Comparison of ENCODE assay signal across 10 cellular contexts in genomic region chr6:34239893-34240292, GRCh38. TPM values are rescaled to one million over a fixed set of nuclear protein-coding genes. Genes with fewer than 3 reads are reported as not detected.
A peak's percentile ranks its signal among the peaks of the same experiment; 100 is the strongest.
DNase-seq lines count a peak whose midpoint lies in the region; ATAC-seq and TF ChIP-seq lines count a peak whose summit lies in the region.
"Had no signal": no experiment of that assay in that cellular context is flagged by ENCODE, and none has a peak within 500 bp of the region (broad histone marks: within the 10 kb centered on the region; RNA-seq: fewer than 3 reads in every experiment).

No MANE protein-coding gene starts in this region.

- H3K9me3 ChIP-seq in DND-41 (ENCODE audit: insufficient read depth, low read length, severe bottlenecking) (no peaks in the 10 kb centered on the region), HUES48 (ENCODE audit: control insufficient read depth, insufficient read depth, low read length) (no peaks in the 10 kb centered on the region), muscle layer of duodenum (ENCODE audit: control insufficient read depth in 1 of 2, low read length in 2 of 2) (no peaks in the 10 kb centered on the region)

- H3K9ac ChIP-seq in DND-41 (ENCODE audit: low read depth, low read length) (peak overlapping the region; percentile 100; the same call in 1 of the 2 replicates), HUES48 (ENCODE audit: low read depth, low read length) (peak overlapping the region; percentile 94; the same call in 1 of the 2 replicates)

- peak overlapping the region; percentile 81 for H3K4me2 ChIP-seq in DND-41 (ENCODE audit: insufficient read depth, low read length)

- peaks cover 54% of the 10 kb centered on the region for H3K36me3 Mint-ChIP-seq in activated naive CD8-positive, alpha-beta T cell treated with anti-CD3 and anti-CD28 coated beads, Interleukin-2, amount 50 U/mL, for 24 hours (ENCODE audit: low read depth)

- peak overlapping the region; percentile 97 for H3K27ac Mint-ChIP-seq in activated naive CD8-positive, alpha-beta T cell treated with anti-CD3 and anti-CD28 coated beads, Interleukin-2, amount 50 U/mL, for 24 hours

- DNase-seq in DND-41 = no peak
- DNase-seq in activated naive CD8-positive, alpha-beta T cell treated with anti-CD3 and anti-CD28 coated beads, Interleukin-2, amount 50 U/mL, for 24 hours = no peak
- DNase-seq in DMS 273 (lab: John Stamatoyannopoulos, UW; ENCODE audit: unreplicated experiment) = no peak
- no peak for DNase-seq in NCI-H1694 (lab: John Stamatoyannopoulos, UW)
- DNase-seq in SK-N-DZ (ENCODE audit: low spot score) = no peak
- DNase-seq: NCI-H187 treated with DMSO at 0.1 percent for 48 hours, substantia nigra had no signal

- H3K27ac ChIP-seq in DND-41 (ENCODE audit: low read length) = peak overlapping the region; percentile 22
- peak overlapping the region; percentile 95 for H3K27ac ChIP-seq in HUES48 (ENCODE audit: low read depth, low read length)
- peak overlapping the region; percentile 19 for H3K27ac ChIP-seq in muscle layer of duodenum (ENCODE audit: low read length)

- H3K27me3 ChIP-seq in DND-41 (ENCODE audit: insufficient read depth, low read length, poor library complexity) (no peaks in the 10 kb centered on the region), HUES48 (ENCODE audit: control insufficient read depth, insufficient read depth, low read length) (no peaks in the 10 kb centered on the region), muscle layer of duodenum (ENCODE audit: low read depth, low read length) (no peaks in the 10 kb centered on the region)

- peak overlapping the region in 1 of 2 experiments; percentile 1; a peak in 1 of 4 replicates for H3K4me3 ChIP-seq in DND-41 (ENCODE audit: low read depth in 1 of 2, low read length in 2 of 2)
- peak overlapping the region; percentile 87 for H3K4me3 ChIP-seq in HUES48 (ENCODE audit: low read depth, low read length)
- H3K4me3 ChIP-seq in muscle layer of duodenum (ENCODE audit: low read depth in 1 of 2, low read length in 2 of 2) = no peak overlapping the region

- H4K20me1 ChIP-seq in DND-41 (ENCODE audit: insufficient read depth, low read length) = peaks cover 54% of the 10 kb centered on the region

- peak overlapping the region; percentile 92 for H3K4me3 Mint-ChIP-seq in activated naive CD8-positive, alpha-beta T cell treated with anti-CD3 and anti-CD28 coated beads, Interleukin-2, amount 50 U/mL, for 24 hours

- H2AFZ ChIP-seq in DND-41 (ENCODE audit: low read depth, low read length) = no peak overlapping the region

- H3K4me1 ChIP-seq in DND-41 (ENCODE audit: insufficient read depth, low read length) (peaks cover 41% of the 10 kb centered on the region), HUES48 (ENCODE audit: control insufficient read depth, insufficient read depth, low read length) (peaks cover 47% of the 10 kb centered on the region), muscle layer of duodenum (ENCODE audit: control insufficient read depth in 1 of 2, insufficient read depth in 2 of 2, low read length in 2 of 2) (peaks cover 0 to 24% of the 10 kb centered on the region in 2 donors)

- no peaks in the 10 kb centered on the region for H3K27me3 Mint-ChIP-seq in activated naive CD8-positive, alpha-beta T cell treated with anti-CD3 and anti-CD28 coated beads, Interleukin-2, amount 50 U/mL, for 24 hours

- H3K36me3 ChIP-seq in DND-41 (ENCODE audit: insufficient read depth, low read length) (peaks cover 67% of the 10 kb centered on the region), HUES48 (ENCODE audit: control insufficient read depth, insufficient read depth, low read length) (peaks cover 67% of the 10 kb centered on the region), muscle layer of duodenum (ENCODE audit: control insufficient read depth in 1 of 2, insufficient read depth in 2 of 2, low read length in 2 of 2) (peaks cover 8 to 17% of the 10 kb centered on the region in 2 donors)

- ATAC-seq in DND-41 (ENCODE audit: insufficient read depth, low read depth) = no peak
- no peak for ATAC-seq in activated naive CD8-positive, alpha-beta T cell treated with anti-CD3 and anti-CD28 coated beads, Interleukin-2, amount 50 U/mL, for 24 hours
- ATAC-seq: Right ventricle myocardium inferior had no signal

- no peaks in the 10 kb centered on the region for H3K9me3 Mint-ChIP-seq in activated naive CD8-positive, alpha-beta T cell treated with anti-CD3 and anti-CD28 coated beads, Interleukin-2, amount 50 U/mL, for 24 hours

- H3K79me2 ChIP-seq in DND-41 (ENCODE audit: insufficient read depth, low read length) = peaks cover 62% of the 10 kb centered on the region

- no peak for TF ChIP-seq CTCF in DND-41 (IDR thresholded peaks at IDR 0.05; ENCODE audit: borderline replicate concordance, extremely low read depth, low read length, poor library complexity, severe bottlenecking)

- H3K4me1 Mint-ChIP-seq in activated naive CD8-positive, alpha-beta T cell treated with anti-CD3 and anti-CD28 coated beads, Interleukin-2, amount 50 U/mL, for 24 hours = peaks cover 69% of the 10 kb centered on the region

RNA-seq across cellular contexts. Expression of gene HMGA1, which starts 3.2 kb away (rescaled TPM):
- 218 and 250 TPM in 2 replicates for polyA plus RNA-seq in SK-N-DZ (2014; cell fraction: cytosol; rRNA removed)
- 96.7 and 121 TPM in 2 replicates for polyA plus RNA-seq in SK-N-DZ (2014; cell fraction: nucleus; rRNA removed)

RNA-seq across cellular contexts. Expression of gene SMIM29, which starts 8.9 kb away (rescaled TPM):
- polyA plus RNA-seq in SK-N-DZ (2014; cell fraction: cytosol; rRNA removed) = 33.7 and 40.1 TPM in 2 replicates
- polyA plus RNA-seq in SK-N-DZ (2014; cell fraction: nucleus; rRNA removed) = 24.7 and 25.4 TPM in 2 replicates

Comparison
In these comparisons a context has a peak if more than half of its experiments do, and no peak if none do; other contexts are left out.
1. H3K27ac ChIP-seq: peak in every context shown above with its lines; median percentile 95 in HUES48; 22 in DND-41; 19 in muscle layer of duodenum.